8 cellular contexts compared by ENCODE assay signal in genomic region chr22:32723632-32724031, GRCh38.
DNase-seq lines count a peak whose midpoint lies in the region; ATAC-seq and TF ChIP-seq lines count a peak whose summit lies in the region.

No MANE protein-coding gene starts in this region.

- CTCF ChIA-PET in activated B cell treated with CpG ODN at 0.5 μM for 24 hours (lab: Charles Lee): no interaction called here

- no peaks in the 10 kb centered on the region for H3K27me3 ChIP-seq in thoracic aorta (replicated peaks; ENCODE audit: insufficient read depth)

- H3K36me3 Mint-ChIP-seq in activated B cell treated with CpG ODN at 0.5 μM for 24 hours (ENCODE audit: low read depth) (no peaks in the 10 kb centered on the region), nephron (ENCODE audit: low read depth) (no peaks in the 10 kb centered on the region)
- no peaks in the 10 kb centered on the region for H3K36me3 Mint-ChIP-seq in effector memory CD8-positive, alpha-beta T cell (ENCODE audit: insufficient read depth)

- peaks cover 15 to 16% of the 10 kb centered on the region in 2 donors for H3K4me1 ChIP-seq in thoracic aorta (ENCODE audit: control insufficient read depth in 1 of 2, low read depth in 2 of 2)

- H3K27me3 Mint-ChIP-seq in activated B cell treated with CpG ODN at 0.5 μM for 24 hours (peaks cover 46% of the 10 kb centered on the region), nephron (ENCODE audit: low read depth) (peaks cover 5% of the 10 kb centered on the region)
- H3K27me3 Mint-ChIP-seq in effector memory CD8-positive, alpha-beta T cell: peaks cover 9 to 18% of the 10 kb centered on the region in 2 donors

- peak; percentile 91 for DNase-seq in CD1c-positive myeloid dendritic cell (ENCODE audit: extremely low spot score)
- peak; percentile 18 for DNase-seq in activated B cell treated with CpG ODN at 0.5 μM for 24 hours
- peak in 1 of 3 experiments; percentile 3 for DNase-seq in effector memory CD8-positive, alpha-beta T cell
- no peak for DNase-seq in thoracic aorta (ENCODE audit: low spot score)
- no peak for DNase-seq in NCI-H2029 (lab: John Stamatoyannopoulos, UW)

- H3K4me3 Mint-ChIP-seq in activated B cell treated with CpG ODN at 0.5 μM for 24 hours (no peak overlapping the region), nephron (no peak overlapping the region)
- H3K4me3 Mint-ChIP-seq in effector memory CD8-positive, alpha-beta T cell: peak overlapping the region; percentile 4 to 22

- H3K9me3 ChIP-seq in thoracic aorta: no peaks in the 10 kb centered on the region

- H3K27ac Mint-ChIP-seq in activated B cell treated with CpG ODN at 0.5 μM for 24 hours (no peak overlapping the region), nephron (peak overlapping the region; percentile 33 to 96 (median 94))
- H3K27ac Mint-ChIP-seq in effector memory CD8-positive, alpha-beta T cell: peak overlapping the region; percentile 82

- intact Hi-C loops in activated B cell treated with CpG ODN at 0.5 μM for 24 hours (cut with micrococcal nuclease): no loop called here

- H3K4me3 ChIP-seq in thoracic aorta: peak overlapping the region; percentile 13

- no peaks in the 10 kb centered on the region for H3K36me3 ChIP-seq in thoracic aorta

- H3K27ac ChIP-seq in thoracic aorta: peak overlapping the region; percentile 49 to 65

- TF ChIP-seq CTCF in activated B cell treated with CpG ODN at 0.5 μM for 24 hours (IDR thresholded peaks at IDR 0.05) (no peak), nephron (IDR thresholded peaks at IDR 0.05; ENCODE audit: unreplicated experiment in 3 of 3) (no peak), thoracic aorta (IDR thresholded peaks at IDR 0.05) (no peak)

- POLR2A ChIA-PET in activated B cell treated with CpG ODN at 0.5 μM for 24 hours (lab: Charles Lee): no interaction called here

- peaks cover 14% of the 10 kb centered on the region for H3K4me1 Mint-ChIP-seq in activated B cell treated with CpG ODN at 0.5 μM for 24 hours
- H3K4me1 Mint-ChIP-seq in effector memory CD8-positive, alpha-beta T cell (ENCODE audit: low read depth in 2 of 2): peaks cover 14% of the 10 kb centered on the region in 2 donors
- H3K4me1 Mint-ChIP-seq in nephron: peaks cover 44% of the 10 kb centered on the region

- H3K9me3 Mint-ChIP-seq in activated B cell treated with CpG ODN at 0.5 μM for 24 hours: no peaks in the 10 kb centered on the region
- no peaks in the 10 kb centered on the region for H3K9me3 Mint-ChIP-seq in effector memory CD8-positive, alpha-beta T cell
- peaks cover 22% of the 10 kb centered on the region for H3K9me3 Mint-ChIP-seq in nephron

- ATAC-seq in HG03354 (IDR thresholded peaks at IDR 0.05; ENCODE audit: poor library complexity, severe bottlenecking, unreplicated experiment) (peak; percentile 87), activated B cell treated with CpG ODN at 0.5 μM for 24 hours (ENCODE audit: low read depth) (peak; percentile 61), thoracic aorta (ENCODE audit: insufficient number of reproducible peaks, low FRiP score, low read depth) (no peak), HG03571 (IDR thresholded peaks at IDR 0.05; ENCODE audit: unreplicated experiment) (no peak)
- peak; percentile 47 for ATAC-seq in effector memory CD8-positive, alpha-beta T cell (replicated peaks)

Comparison
In these comparisons a context has a peak if more than half of its experiments do, and no peak if none do; other contexts are left out.
1. DNase-seq: peak in CD1c-positive myeloid dendritic cell (single experiment) and activated B cell treated with CpG ODN at 0.5 μM for 24 hours (single experiment); none in thoracic aorta (single experiment) and NCI-H2029 (single experiment).
2. ATAC-seq: peak in HG03354 (single experiment), activated B cell treated with CpG ODN at 0.5 μM for 24 hours (single experiment) and effector memory CD8-positive, alpha-beta T cell (single experiment); none in thoracic aorta (single experiment) and HG03571 (single experiment).
3. H3K4me3 Mint-ChIP-seq: peak in effector memory CD8-positive, alpha-beta T cell (2 of 2); none in activated B cell treated with CpG ODN at 0.5 μM for 24 hours (single experiment) and nephron (0 of 3).